In the genomic region with DNA sequence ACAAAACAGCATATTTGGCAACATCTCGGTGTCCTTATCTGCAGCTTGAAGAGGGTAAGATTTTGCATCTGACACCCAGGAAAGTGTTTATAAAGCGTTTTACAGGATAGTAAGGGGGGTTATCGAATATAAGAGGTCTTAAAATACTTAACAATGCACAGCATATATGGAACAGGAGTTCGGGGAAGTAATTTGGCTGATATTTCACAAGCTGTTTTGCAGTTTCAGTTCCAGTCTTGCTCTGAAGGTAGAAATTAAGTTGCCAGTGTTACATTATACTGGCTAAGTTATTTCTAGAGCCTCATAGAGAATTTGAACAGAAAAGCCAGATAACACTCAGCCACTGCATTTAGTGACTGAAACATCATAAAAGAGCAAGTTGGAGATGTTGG, we compare ENCODE assay signal across 8 cellular contexts. TPM values are rescaled to one million over a fixed set of nuclear protein-coding genes. Genes with fewer than 3 reads are reported as not detected.
A peak's percentile ranks its signal among the peaks of the same experiment; 100 is the strongest.
DNase-seq lines count a peak whose midpoint lies in the region; ATAC-seq, FAIRE-seq and TF ChIP-seq lines count a peak whose summit lies in the region.

No MANE protein-coding gene starts in this region.

- H2AFZ ChIP-seq in osteoblast (ENCODE audit: low read length), result peak overlapping the region; percentile 97

- H3K36me3 ChIP-seq in osteoblast (ENCODE audit: insufficient read depth, low read length), result no peaks in the 10 kb centered on the region

- DNase-seq in GM12865 (ENCODE audit: low read depth), result peak; percentile 42
- no peak for DNase-seq in Jurkat, Clone E6-1 (ENCODE audit: low read depth, low spot score)
- DNase-seq in dorsolateral prefrontal cortex, result no peak
- DNase-seq in osteoblast (ENCODE audit: insufficient read length, low spot score, missing footprints), result no peak
- DNase-seq in urothelium cell line (ENCODE audit: low spot score), result no peak
- no peak for DNase-seq in cerebellar nuclear complex (lab: John Stamatoyannopoulos, UW)

- no peak for FAIRE-seq in urothelium cell line (lab: Jason Lieb, UNC)

- ATAC-seq in GM21367 (IDR thresholded peaks at IDR 0.05; ENCODE audit: unreplicated experiment) (no peak), HG03469 (IDR thresholded peaks at IDR 0.05; ENCODE audit: unreplicated experiment) (no peak)

- H3K4me3 ChIP-seq in GM12865 (ENCODE audit: low read depth, low read length) (peak overlapping the region; percentile 63), dorsolateral prefrontal cortex (peak overlapping the region; percentile 52 to 98 (median 91)), osteoblast (ENCODE audit: insufficient read depth, low read length) (peak overlapping the region; percentile 85)
- H3K4me3 ChIP-seq in Jurkat, Clone E6-1 (ENCODE audit: low read length), result peak overlapping the region; percentile 78

- H3K27me3 ChIP-seq in dorsolateral prefrontal cortex (no peaks in the 10 kb centered on the region), osteoblast (ENCODE audit: insufficient read depth, low read length) (no peaks in the 10 kb centered on the region)

- H3K4me1 ChIP-seq in osteoblast (ENCODE audit: insufficient read depth, low read length), result peaks cover 27% of the 10 kb centered on the region

- TF ChIP-seq CTCF in GM12865 (IDR thresholded peaks at IDR 0.05; ENCODE audit: insufficient read depth, low read depth, low read length, missing control alignments) (no peak), dorsolateral prefrontal cortex (IDR thresholded peaks at IDR 0.05 in 54 of 56, conservative IDR thresholded peaks at IDR 0.05 in 2 of 56; ENCODE audit: low read depth in 1 of 56, partially characterized antibody in 56 of 56) (no peak), osteoblast (IDR thresholded peaks at IDR 0.05; ENCODE audit: extremely low read depth, low read depth, low read length) (no peak)

- H3K4me2 ChIP-seq in osteoblast (ENCODE audit: insufficient read depth, low read length), result peak overlapping the region; percentile 96

- intact Hi-C loops in dorsolateral prefrontal cortex (cut with DNase I), result loop anchor here (2.0 to 10.0 kb wide), 7 partner anchors 137 to 671 kb away; a partner anchor contains a TSS

- peak overlapping the region; percentile 42 to 99 (median 97) for H3K27ac ChIP-seq in dorsolateral prefrontal cortex
- H3K27ac ChIP-seq in osteoblast (ENCODE audit: low read depth, low read length), result no peak overlapping the region

- H3K79me2 ChIP-seq in osteoblast (ENCODE audit: insufficient read depth, low read length), result peaks cover 43% of the 10 kb centered on the region

- H4K20me1 ChIP-seq in osteoblast (ENCODE audit: insufficient read depth, low read length), result no peaks in the 10 kb centered on the region

- H3K9me3 ChIP-seq in osteoblast (ENCODE audit: low read depth, low read length), result no peaks in the 10 kb centered on the region

RNA-seq across cellular contexts. Expression of a gene that starts 0.9 kb away (rescaled TPM):
- 27.5 TPM for polyA plus RNA-seq in Jurkat, Clone E6-1 (2012; ENCODE audit: insufficient read depth, insufficient read length)
- total RNA-seq in dorsolateral prefrontal cortex (100 to 1,000 TPM in 54 of 120 experiments, 10 to 100 TPM in 66; 52.1 to 233 (median 97.3) TPM), osteoblast (105 and 134 TPM in 2 replicates)

RNA-seq across cellular contexts. Expression of a gene that starts 26.6 kb away (rescaled TPM):
- 2.0 TPM for polyA plus RNA-seq in Jurkat, Clone E6-1 (2012; ENCODE audit: insufficient read depth, insufficient read length)
- total RNA-seq in dorsolateral prefrontal cortex, result 100 to 1,000 TPM in 60 of 120 experiments, 10 to 100 TPM in 60; 29.5 to 146 (median 100.0) TPM
- total RNA-seq in osteoblast, result 6.5 and 8.5 TPM in 2 replicates
